8 cellular contexts compared by ENCODE assay signal in the genomic region with DNA sequence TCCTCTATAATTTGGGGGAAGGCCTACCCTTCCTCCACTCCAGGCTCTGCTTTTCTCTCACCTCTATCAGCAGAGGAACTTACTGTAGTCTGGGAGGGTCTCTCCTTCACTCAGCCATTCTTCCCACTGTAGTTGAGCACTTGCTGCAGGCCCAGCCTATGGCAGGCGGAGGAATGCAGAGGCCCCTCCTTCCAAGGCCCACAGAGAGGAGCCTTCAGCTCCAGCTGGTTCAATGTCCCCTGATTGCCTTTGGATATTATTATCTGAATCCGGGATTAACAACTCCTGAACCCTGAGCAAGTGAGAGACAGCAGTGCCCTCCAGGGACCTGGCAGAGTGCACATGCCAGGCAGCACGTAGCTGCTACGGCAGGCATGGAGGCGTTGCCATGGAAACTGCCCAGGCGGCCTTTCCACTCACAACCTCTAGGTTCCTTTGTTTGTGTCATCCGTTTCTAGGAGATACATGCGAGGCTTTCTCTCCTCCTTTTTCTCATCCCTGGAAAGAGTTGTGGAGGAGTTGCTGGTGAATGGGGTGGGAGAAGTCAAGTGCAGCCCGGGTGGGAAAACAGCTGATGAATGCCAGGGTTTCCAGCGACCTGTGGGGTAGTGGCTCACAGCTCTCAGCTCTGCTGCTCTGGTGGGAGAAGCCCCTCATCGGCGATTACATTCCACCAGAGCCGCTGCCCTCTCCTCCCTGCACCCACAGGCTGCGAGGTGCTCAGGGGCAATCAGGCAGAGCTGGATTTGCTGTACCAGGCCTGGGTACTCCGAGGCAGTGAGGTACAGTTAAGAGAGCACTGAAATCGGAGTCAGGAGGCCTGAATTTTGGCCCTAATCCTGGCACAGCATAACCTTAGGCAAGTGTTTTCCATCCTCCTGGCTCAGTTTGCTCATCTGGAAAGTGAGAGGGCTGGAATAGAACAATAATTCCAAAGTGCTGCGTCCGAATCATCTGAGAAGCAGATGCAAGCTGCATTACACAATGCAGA. TPM values are rescaled to one million over a fixed set of nuclear protein-coding genes. Genes with fewer than 3 reads are reported as not detected.
DNase-seq lines count a peak whose midpoint lies in the region; ATAC-seq and TF ChIP-seq lines count a peak whose summit lies in the region.

No MANE protein-coding gene starts in this region.

- no TSS peak for BruUV-seq in PC-9 (replicated peaks; lab: Mats Ljungman, UMichigan)
- no TSS peak for BruUV-seq in Calu3 (replicated peaks; lab: Mats Ljungman, UMichigan)

- CTCF ChIA-PET in PC-9 (lab: Charles Lee) (interaction anchor here (0.6 kb wide), 1 partner anchor 38 kb away, joined by 3 read pairs; no protein-coding TSS in a partner anchor), Calu3 (lab: Charles Lee) (interaction anchor here (0.6 to 0.9 kb wide), 2 partner anchors 56 to 59 kb away, joined by 3 to 5 read pairs; no protein-coding TSS in a partner anchor)

- in situ Hi-C loops in SK-MEL-5 (cut with HindIII; ENCODE audit: low pct_unique_long_range_greater_than_20kb, low sequenced_read_pairs) = no loop called here

- no peak for ATAC-seq in HG02678 (IDR thresholded peaks at IDR 0.05; ENCODE audit: unreplicated experiment)
- no peak for ATAC-seq in GM19463 (IDR thresholded peaks at IDR 0.05; ENCODE audit: unreplicated experiment)

- peaks cover 8% of the 10 kb centered on the region for H3K27me3 Mint-ChIP-seq in Calu3 (ENCODE audit: unreplicated experiment)

- no peak overlapping the region for H3K27ac Mint-ChIP-seq in Calu3 (ENCODE audit: unreplicated experiment)

- H3K4me1 ChIP-seq in Loucy (ENCODE audit: insufficient read depth, low read length, poor library complexity, severe bottlenecking) (peaks cover 43% of the 10 kb centered on the region), PC-9 (replicated peaks; ENCODE audit: insufficient read depth) (no peaks in the 10 kb centered on the region)

- H2AFZ ChIP-seq in Loucy (ENCODE audit: low read length) (no peak overlapping the region), PC-9 (no peak overlapping the region)

- H3K9me3 Mint-ChIP-seq in Calu3 (ENCODE audit: low read depth, unreplicated experiment) = no peaks in the 10 kb centered on the region

- H3K27me3 ChIP-seq in Loucy (ENCODE audit: insufficient read depth, low read length, poor library complexity, severe bottlenecking) (no peaks in the 10 kb centered on the region), kidney epithelial cell (ENCODE audit: control insufficient read depth, insufficient read depth, low read length) (no peaks in the 10 kb centered on the region), PC-9 (ENCODE audit: insufficient read depth, low read depth) (no peaks in the 10 kb centered on the region)

- POLR2A ChIA-PET in PC-9 (lab: Charles Lee; ENCODE audit: unreplicated experiment) = no interaction called here

- H3K9me2 ChIP-seq in Loucy (replicated peaks; ENCODE audit: low read depth, low read length) = no peaks in the 10 kb centered on the region
- H3K9me2 ChIP-seq in PC-9 (ENCODE audit: insufficient read depth) = no peaks in the 10 kb centered on the region

- no peak overlapping the region for H3K27ac ChIP-seq in PC-9

- no peaks in the 10 kb centered on the region for H3K36me3 ChIP-seq in Loucy (ENCODE audit: insufficient read depth, low read length)
- no peaks in the 10 kb centered on the region for H3K36me3 ChIP-seq in kidney epithelial cell (ENCODE audit: control insufficient read depth, insufficient read depth, low read length)
- no peaks in the 10 kb centered on the region for H3K36me3 ChIP-seq in PC-9 (ENCODE audit: low read depth)

- no peaks in the 10 kb centered on the region for H3K36me3 Mint-ChIP-seq in Calu3 (ENCODE audit: insufficient read depth, unreplicated experiment)

- H3K4me3 ChIP-seq in Loucy (ENCODE audit: low read length, poor library complexity, severe bottlenecking) = peak overlapping the region; percentile 71
- no peak overlapping the region for H3K4me3 ChIP-seq in kidney epithelial cell (ENCODE audit: low read depth, low read length)
- no peak overlapping the region for H3K4me3 ChIP-seq in PC-9

- no peaks in the 10 kb centered on the region for H3K79me2 ChIP-seq in Loucy (ENCODE audit: insufficient read depth, low read length)
- no peaks in the 10 kb centered on the region for H3K79me2 ChIP-seq in PC-9 (ENCODE audit: low read depth)

- H4K20me1 ChIP-seq in Loucy (ENCODE audit: insufficient read depth, low read length, poor library complexity, severe bottlenecking) (no peaks in the 10 kb centered on the region), PC-9 (ENCODE audit: insufficient read depth) (no peaks in the 10 kb centered on the region)

- peak; percentile 96 for DNase-seq in DMS 273 (lab: John Stamatoyannopoulos, UW; ENCODE audit: unreplicated experiment)
- peak; percentile 59 for DNase-seq in SK-MEL-5 (ENCODE audit: low read depth, low spot score)
- peak; percentile 18 for DNase-seq in kidney epithelial cell (ENCODE audit: low read depth)
- no peak for DNase-seq in PC-9
- no peak for DNase-seq in Calu3

- peak overlapping the region; percentile 83 for H3K9ac ChIP-seq in Loucy (ENCODE audit: low read depth, low read length, poor library complexity, severe bottlenecking)

- intact Hi-C loops in PC-9 (cut with micrococcal nuclease; ENCODE audit: unreplicated experiment) (no loop called here), Calu3 (cut with micrococcal nuclease; ENCODE audit: unreplicated experiment) (no loop called here)

- no peak for TF ChIP-seq CTCF in Loucy (conservative IDR thresholded peaks at IDR 0.05; ENCODE audit: low read length)
- no peak for TF ChIP-seq CTCF in kidney epithelial cell (IDR thresholded peaks at IDR 0.05; ENCODE audit: insufficient read depth, low read length, poor library complexity, severe bottlenecking)
- no peak for TF ChIP-seq CTCF in PC-9 (conservative IDR thresholded peaks at IDR 0.05)
- no peak for TF ChIP-seq CTCF in Calu3 (IDR thresholded peaks at IDR 0.05; ENCODE audit: unreplicated experiment)

- H3K4me1 Mint-ChIP-seq in Calu3 (ENCODE audit: low read depth, unreplicated experiment) = peaks cover 12% of the 10 kb centered on the region

- no peak overlapping the region for H3K4me3 Mint-ChIP-seq in Calu3 (ENCODE audit: low read depth, unreplicated experiment)

- H3K9me3 ChIP-seq in Loucy (ENCODE audit: insufficient read depth, low read depth, low read length) (peaks cover 4% of the 10 kb centered on the region; the same call in 1 of the 2 replicates), PC-9 (ENCODE audit: insufficient read depth, low read depth) (no peaks in the 10 kb centered on the region)

- H3F3A ChIP-seq in Loucy (ENCODE audit: low read depth) (peaks cover 15% of the 10 kb centered on the region), PC-9 (ENCODE audit: insufficient read depth, low read depth) (no peaks in the 10 kb centered on the region)

- H3K4me2 ChIP-seq in Loucy (ENCODE audit: low read depth, low read length, poor library complexity, severe bottlenecking) (peak overlapping the region; percentile 90), PC-9 (no peak overlapping the region)

RNA-seq across cellular contexts. Expression of a gene that starts 55.3 kb away (rescaled TPM):
- 39.2 and 52.1 TPM in 2 replicates for total RNA-seq in SK-MEL-5 (2014; rRNA removed; shearing (Covaris generic))
- polyA plus RNA-seq in SK-MEL-5 (2015; cell fraction: cytosol; rRNA removed) = 60.6 and 84.9 TPM in 2 replicates
- 55.2 and 82.1 TPM in 2 replicates for polyA plus RNA-seq in SK-MEL-5 (2015; cell fraction: nucleus; rRNA removed)
- total RNA-seq in kidney epithelial cell = 19.6 and 20.7 TPM in 2 replicates
- 7.8 and 13.5 TPM in 2 replicates for total RNA-seq in PC-9 (2021)
- total RNA-seq in Calu3 (2022) = 56.5 and 79.4 TPM in 2 replicates

Comparison
In these comparisons a context has a peak if more than half of its experiments do, and no peak if none do; other contexts are left out.
1. DNase-seq: peak in DMS 273 (single experiment), SK-MEL-5 (single experiment) and kidney epithelial cell (single experiment); none in PC-9 (0 of 2) and Calu3 (single experiment).